In genomic region chr11:12167098-12167999, GRCh38 we compare ENCODE assay signal across 9 cellular contexts. TPM values are rescaled to one million over a fixed set of nuclear protein-coding genes. Genes with fewer than 3 reads are reported as not detected.
A peak's percentile ranks its signal among the peaks of the same experiment; 100 is the strongest.
DNase-seq lines count a peak whose midpoint lies in the region; ATAC-seq and TF ChIP-seq lines count a peak whose summit lies in the region.
"Had no signal": no experiment of that assay in that cellular context is flagged by ENCODE, and none has a peak within 500 bp of the region (broad histone marks: within the 10 kb centered on the region; RNA-seq: fewer than 3 reads in every experiment).

No MANE protein-coding gene starts in this region.

- H3K36me3 Mint-ChIP-seq in activated CD4-positive, alpha-beta T cell treated with anti-CD3 and anti-CD28 coated beads for 36 hours (ENCODE audit: low read depth): peaks cover 29% of the 10 kb centered on the region

- H3K27me3 Mint-ChIP-seq in activated CD4-positive, alpha-beta T cell treated with anti-CD3 and anti-CD28 coated beads for 36 hours: no peaks in the 10 kb centered on the region

- ATAC-seq in activated CD4-positive, alpha-beta T cell treated with anti-CD3 and anti-CD28 coated beads for 36 hours: peak; percentile 93

- no peaks in the 10 kb centered on the region for H3K36me3 ChIP-seq in SJCRH30
- peaks cover 0 to 13% (median 5%) of the 10 kb centered on the region in 4 donors for H3K36me3 ChIP-seq in esophagus muscularis mucosa
- peaks cover 25% of the 10 kb centered on the region for H3K36me3 ChIP-seq in skeletal muscle satellite cell (ENCODE audit: insufficient read depth, low read length)

- H3K27ac ChIP-seq in SJCRH30 (peak overlapping the region; percentile 8; the same call in 1 of the 2 replicates), esophagus muscularis mucosa (replicated peaks in 1 of 4) (peak overlapping the region; percentile 87 to 91 (median 90))
- H3K27ac ChIP-seq: parathyroid adenoma had no signal

- intact Hi-C loops in activated CD4-positive, alpha-beta T cell treated with anti-CD3 and anti-CD28 coated beads for 36 hours (cut with DNase I, micrococcal nuclease): no loop called here
- intact Hi-C loops in esophagus muscularis mucosa (cut with DNase I): loop anchor here (10.0 kb wide), 1 partner anchor 67 kb away; no protein-coding TSS in a partner anchor

- peaks cover 42% of the 10 kb centered on the region for H3K4me1 Mint-ChIP-seq in activated CD4-positive, alpha-beta T cell treated with anti-CD3 and anti-CD28 coated beads for 36 hours

- no peak for TF ChIP-seq EP300 in esophagus muscularis mucosa (IDR thresholded peaks at IDR 0.05)

- CTCF ChIA-PET in activated CD4-positive, alpha-beta T cell treated with anti-CD3 and anti-CD28 coated beads for 36 hours (lab: Charles Lee): interaction anchor here (0.6 to 1.7 kb wide), 5 partner anchors 10 to 120 kb away, joined by 3 to 5 read pairs (median 4); no protein-coding TSS in a partner anchor

- H3K4me2 ChIP-seq in skeletal muscle satellite cell (ENCODE audit: low read length): peak overlapping the region; percentile 12

- H3K27ac Mint-ChIP-seq in activated CD4-positive, alpha-beta T cell treated with anti-CD3 and anti-CD28 coated beads for 36 hours: peak overlapping the region; percentile 74

- peak; percentile 68 for DNase-seq in activated CD4-positive, alpha-beta T cell treated with anti-CD3 and anti-CD28 coated beads for 36 hours
- DNase-seq in activated CD4-positive, alpha-beta T cell treated with anti-CD3 and anti-CD28 coated beads, Interleukin-2, amount 50 U/mL, for 4 hours: no peak
- no peak for DNase-seq in SJCRH30
- DNase-seq in esophagus muscularis mucosa (ENCODE audit: extremely low spot score): no peak
- DNase-seq in SHP77 (lab: John Stamatoyannopoulos, UW): no peak
- no peak for DNase-seq in anterior cingulate cortex (lab: John Stamatoyannopoulos, UW)
- no peak for DNase-seq in dedifferentiated amniotic fluid mesenchymal stem cell (ENCODE audit: extremely low spot score)

- no peak overlapping the region for H3K4me3 Mint-ChIP-seq in activated CD4-positive, alpha-beta T cell treated with anti-CD3 and anti-CD28 coated beads for 36 hours

- POLR2A ChIA-PET in activated CD4-positive, alpha-beta T cell treated with anti-CD3 and anti-CD28 coated beads for 36 hours (lab: Charles Lee): interaction anchor here (0.9 to 1.7 kb wide), 2 partner anchors 16 to 324 kb away, joined by 3 to 7 read pairs; no protein-coding TSS in a partner anchor

- peaks cover 3% of the 10 kb centered on the region for H3K9me3 Mint-ChIP-seq in activated CD4-positive, alpha-beta T cell treated with anti-CD3 and anti-CD28 coated beads for 36 hours (ENCODE audit: low read depth)

- 83% methylated on average over 14 of the region's 16 CpGs for whole genome bisulfite sequencing in esophagus muscularis mucosa

- no peak for TF ChIP-seq POLR2A in esophagus muscularis mucosa (IDR thresholded peaks at IDR 0.05; ENCODE audit: low read depth)

- H3K9me3 ChIP-seq in SJCRH30 (replicated peaks) (0 out of 2 replicates have a peak, but pooled peaks cover 4% of the 10 kb centered on the region), esophagus muscularis mucosa (no peaks in the 10 kb centered on the region), skeletal muscle satellite cell (replicated peaks; ENCODE audit: low read length) (no peaks in the 10 kb centered on the region)

- no peak for TF ChIP-seq CTCF in esophagus muscularis mucosa (IDR thresholded peaks at IDR 0.05)

- peak overlapping the region; percentile 32 for H3K9ac ChIP-seq in skeletal muscle satellite cell (ENCODE audit: low read depth, low read length)
- H3K9ac ChIP-seq: parathyroid adenoma had no signal

- H3K4me1 ChIP-seq in SJCRH30: peaks cover 45% of the 10 kb centered on the region
- H3K4me1 ChIP-seq in esophagus muscularis mucosa: peaks cover 66 to 90% (median 77%) of the 10 kb centered on the region in 4 donors
- peaks cover 63% of the 10 kb centered on the region for H3K4me1 ChIP-seq in skeletal muscle satellite cell (ENCODE audit: control insufficient read depth, insufficient read depth, low read length)
- H3K4me1 ChIP-seq: parathyroid adenoma had no signal

- no peak overlapping the region for H3K4me3 ChIP-seq in SJCRH30
- no peak overlapping the region for H3K4me3 ChIP-seq in esophagus muscularis mucosa
- H3K4me3 ChIP-seq in skeletal muscle satellite cell (ENCODE audit: low read length): no peak overlapping the region

- H3K27me3 ChIP-seq in SJCRH30: no peaks in the 10 kb centered on the region
- no peaks in the 10 kb centered on the region for H3K27me3 ChIP-seq in esophagus muscularis mucosa
- H3K27me3 ChIP-seq in skeletal muscle satellite cell (ENCODE audit: control insufficient read depth, insufficient read depth, low read length): no peaks in the 10 kb centered on the region

RNA-seq across cellular contexts. Expression of gene MICAL2, which starts 57.0 kb away (rescaled TPM):
- total RNA-seq in activated CD4-positive, alpha-beta T cell treated with anti-CD3 and anti-CD28 coated beads for 36 hours: 100 to 1,000 TPM; 186 to 207 TPM
- 5.9 and 7.8 TPM in 2 replicates for total RNA-seq in SJCRH30 (2014; rRNA removed; shearing (Covaris generic))
- 100 to 1,000 TPM; 195 to 499 (median 259) TPM for total RNA-seq in esophagus muscularis mucosa
- total RNA-seq in skeletal muscle satellite cell (2012; rRNA removed): 25.6 and 43.9 TPM in 2 replicates

Comparison
In these comparisons a context has a peak if more than half of its experiments do, and no peak if none do; other contexts are left out.
1. RNA of gene MICAL2, which starts 57.0 kb away (total RNA-seq): 195 to 499 TPM in esophagus muscularis mucosa and 186 to 207 TPM in activated CD4-positive, alpha-beta T cell treated with anti-CD3 and anti-CD28 coated beads for 36 hours; 5.9 to 7.8 TPM in SJCRH30; every median in the first group is over 10 times any median in the second.